9 cellular contexts compared by ENCODE assay signal in the genomic region with DNA sequence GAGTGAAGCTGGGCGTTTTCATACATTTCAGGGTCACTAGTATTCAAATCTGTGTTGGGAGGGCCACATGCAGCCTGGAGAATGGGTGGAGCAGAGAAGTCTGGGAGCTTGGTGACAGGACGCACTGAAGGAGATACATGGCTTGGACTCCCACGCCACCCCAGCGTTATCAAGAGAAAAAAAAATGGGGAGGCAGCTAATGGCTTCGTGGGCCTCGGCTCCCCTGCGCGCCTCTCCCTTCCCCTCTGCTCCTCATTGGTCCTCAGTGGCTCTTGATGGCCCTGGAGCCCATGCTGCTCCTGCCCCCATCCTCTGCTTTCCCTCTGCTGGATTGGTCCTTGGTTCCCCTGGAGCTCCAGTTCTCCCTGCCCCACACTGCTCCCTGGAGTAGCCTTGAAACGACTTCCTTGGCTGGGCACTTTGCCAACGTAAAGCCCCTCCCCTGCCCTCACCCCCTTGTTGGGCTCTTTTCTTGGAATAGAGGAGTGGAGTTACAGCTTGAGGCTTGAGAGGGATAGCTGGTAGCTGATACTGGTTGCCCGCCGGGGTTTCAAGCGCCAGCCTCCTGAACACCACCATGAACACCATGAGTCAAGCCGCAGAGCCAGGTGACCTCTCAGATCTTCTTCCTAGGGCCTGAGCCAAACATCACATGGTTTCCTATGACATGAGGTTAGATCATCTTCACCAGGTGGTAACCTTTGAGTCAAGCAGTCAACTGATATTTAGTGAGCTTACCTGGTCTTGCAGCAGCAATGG.
A peak's percentile ranks its signal among the peaks of the same experiment; 100 is the strongest.
DNase-seq lines count a peak whose midpoint lies in the region; ATAC-seq lines count a peak whose summit lies in the region.
"Had no signal": no experiment of that assay in that cellular context is flagged by ENCODE, and none has a peak within 500 bp of the region (broad histone marks: within the 10 kb centered on the region; RNA-seq: fewer than 3 reads in every experiment).

No MANE protein-coding gene starts in this region.

- no peaks in the 10 kb centered on the region for H3K79me1 ChIP-seq in neuronal stem cell (ENCODE audit: low read depth, low read length)

- H2BK15ac ChIP-seq in neuronal stem cell (ENCODE audit: low read length): peak overlapping the region; percentile 28

- no peak overlapping the region for H2BK120ac ChIP-seq in neuronal stem cell (ENCODE audit: low read depth, low read length)

- H3K27me3 ChIP-seq in neuronal stem cell (ENCODE audit: control insufficient read depth in 3 of 3, insufficient read depth in 3 of 3, low read depth in 1 of 3, low read length in 3 of 3): peaks cover 0 to 15% (median 0%) of the 10 kb centered on the region in 3 experiments
- H3K27me3 ChIP-seq: body of pancreas had no signal

- H2AFZ ChIP-seq in neuronal stem cell (ENCODE audit: low read length): no peak overlapping the region

- H2BK5ac ChIP-seq in neuronal stem cell (ENCODE audit: low read length): no peak overlapping the region

- H3K23ac ChIP-seq in neuronal stem cell (ENCODE audit: low read depth, low read length, poor library complexity): no peak overlapping the region

- H3K4me2 ChIP-seq in neuronal stem cell (ENCODE audit: insufficient read depth, low read length, poor library complexity, severe bottlenecking): no peak overlapping the region

- peaks cover 59 to 75% of the 10 kb centered on the region in 2 donors for H3K36me3 Mint-ChIP-seq in activated naive CD4-positive, alpha-beta T cell treated with anti-CD3 and anti-CD28 coated beads, Interleukin-2, amount 50 U/mL, for 72 hours

- H3K18ac ChIP-seq in neuronal stem cell (ENCODE audit: low read length): no peak overlapping the region

- no peaks in the 10 kb centered on the region for H3K4me1 ChIP-seq in neuronal stem cell (ENCODE audit: control insufficient read depth in 2 of 2, insufficient read depth in 1 of 2, low read depth in 1 of 2, low read length in 2 of 2)
- H3K4me1 ChIP-seq: body of pancreas had no signal

- H3K4ac ChIP-seq in neuronal stem cell (ENCODE audit: low read length): no peak overlapping the region

- H3K14ac ChIP-seq in neuronal stem cell (ENCODE audit: low read length): no peak overlapping the region

- no peak overlapping the region for H4K91ac ChIP-seq in neuronal stem cell (ENCODE audit: low read depth, low read length, poor library complexity)

- WGBS in neuronal stem cell (ENCODE audit: extremely low coverage in 2 of 2, insufficient read length in 2 of 2, insufficient replicate concordance in 1 of 2), 2 donors: no CpG with 5 or more reads among the region's 14 CpGs

- H3K9ac ChIP-seq in neuronal stem cell (ENCODE audit: low read depth, low read length, poor library complexity): no peak overlapping the region

- no peaks in the 10 kb centered on the region for H3K36me3 ChIP-seq in neuronal stem cell (replicated peaks in 1 of 2; ENCODE audit: control insufficient read depth in 2 of 2, insufficient read depth in 2 of 2, low read length in 2 of 2)

- DNase-seq in NCI-H69 (lab: John Stamatoyannopoulos, UW) (peak; percentile 82), neuronal stem cell (ENCODE audit: low spot score) (no peak), NCI-H1694 treated with DMSO at 0.1 percent for 48 hours (lab: John Stamatoyannopoulos, UW) (no peak), HCEC 1CT (no peak)
- DNase-seq in activated naive CD4-positive, alpha-beta T cell treated with anti-CD3 and anti-CD28 coated beads, Interleukin-2, amount 50 U/mL, for 72 hours (ENCODE audit: low spot score in 2 of 2): peak; percentile 54 to 78

- no peak overlapping the region for H2BK12ac ChIP-seq in neuronal stem cell (ENCODE audit: low read length)

- no peak overlapping the region for H3K4me3 ChIP-seq in neuronal stem cell (ENCODE audit: low read length in 2 of 2)
- H3K4me3 ChIP-seq: body of pancreas had no signal

- H4K8ac ChIP-seq in neuronal stem cell (ENCODE audit: low read depth, low read length): no peak overlapping the region

- peak; percentile 35 for ATAC-seq in HG02885 (IDR thresholded peaks at IDR 0.05; ENCODE audit: poor library complexity, unreplicated experiment)
- peak; percentile 90 for ATAC-seq in activated naive CD4-positive, alpha-beta T cell treated with anti-CD3 and anti-CD28 coated beads, Interleukin-2, amount 50 U/mL, for 72 hours
- no peak for ATAC-seq in HG03442 (IDR thresholded peaks at IDR 0.05; ENCODE audit: unreplicated experiment)

- H3K27ac ChIP-seq in neuronal stem cell (replicated peaks; ENCODE audit: low read length): no peak overlapping the region
- H3K27ac ChIP-seq: body of pancreas, HL-60 had no signal

- H2AK5ac ChIP-seq in neuronal stem cell (ENCODE audit: low read depth, low read length): peak overlapping the region; percentile 27

- H3K9me3 Mint-ChIP-seq in activated naive CD4-positive, alpha-beta T cell treated with anti-CD3 and anti-CD28 coated beads, Interleukin-2, amount 50 U/mL, for 72 hours: peaks cover 0 to 6% of the 10 kb centered on the region in 2 donors

- no peaks in the 10 kb centered on the region for H3K9me3 ChIP-seq in neuronal stem cell (replicated peaks in 1 of 2; ENCODE audit: control insufficient read depth in 2 of 2, insufficient read depth in 1 of 2, low read depth in 1 of 2, low read length in 2 of 2)
- H3K9me3 ChIP-seq: body of pancreas had no signal

- H3K27ac Mint-ChIP-seq in activated naive CD4-positive, alpha-beta T cell treated with anti-CD3 and anti-CD28 coated beads, Interleukin-2, amount 50 U/mL, for 72 hours: peak overlapping the region; percentile 90 to 98

Comparison
In these comparisons a context has a peak if more than half of its experiments do, and no peak if none do; other contexts are left out.
1. DNase-seq: peak in NCI-H69 (single experiment) and activated naive CD4-positive, alpha-beta T cell treated with anti-CD3 and anti-CD28 coated beads, Interleukin-2, amount 50 U/mL, for 72 hours (2 of 2); none in neuronal stem cell (single experiment), NCI-H1694 treated with DMSO at 0.1 percent for 48 hours (single experiment) and HCEC 1CT (single experiment).